In the genomic region with DNA sequence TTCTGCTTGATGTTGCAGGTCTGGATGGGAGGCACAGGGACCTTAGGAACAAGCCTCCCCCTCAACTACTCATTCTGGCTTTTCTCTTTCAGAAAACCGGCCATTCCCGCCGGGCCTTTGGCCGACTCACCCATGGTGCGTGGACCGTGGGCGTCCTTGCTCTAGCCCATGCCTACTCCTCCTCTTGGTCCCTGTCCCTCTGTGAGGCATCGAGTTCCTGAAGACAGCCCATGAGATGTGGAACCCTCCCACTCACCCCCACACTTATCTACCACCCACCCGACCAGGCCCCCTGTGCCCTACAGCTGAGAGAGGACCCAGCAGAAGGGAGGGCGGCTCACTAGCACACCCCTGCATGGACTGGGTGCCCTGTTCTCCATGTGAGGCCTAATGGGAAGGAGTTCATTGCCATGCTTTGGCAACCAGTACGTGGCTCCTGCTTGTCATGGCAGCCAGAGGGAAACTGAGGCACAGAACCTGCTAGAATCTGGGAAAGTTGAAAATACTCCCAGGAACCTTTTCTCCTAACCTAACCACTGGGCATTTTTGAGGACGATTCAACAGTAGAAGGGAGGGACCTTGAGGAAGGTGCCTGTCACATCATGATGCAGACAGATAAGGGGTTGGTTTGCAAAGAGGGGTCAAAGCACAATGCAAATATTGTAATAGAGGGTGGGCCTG, we compare ENCODE assay signal across 11 cellular contexts. TPM values are rescaled to one million over a fixed set of nuclear protein-coding genes. Genes with fewer than 3 reads are reported as not detected.
A peak's percentile ranks its signal among the peaks of the same experiment; 100 is the strongest.
DNase-seq lines count a peak whose midpoint lies in the region; ATAC-seq and TF ChIP-seq lines count a peak whose summit lies in the region.
"Had no signal": no experiment of that assay in that cellular context is flagged by ENCODE, and none has a peak within 500 bp of the region (broad histone marks: within the 10 kb centered on the region; RNA-seq: fewer than 3 reads in every experiment).

No MANE protein-coding gene starts in this region.

- no peaks in the 10 kb centered on the region for H3K9me3 ChIP-seq in BLaER1 treated with 17β-estradiol and CSF1 and Interleukin-3, amounts not matched to agents 10 nM and 100 nM (replicated peaks in 1 of 11)
- H3K9me3 ChIP-seq in MG63 (no peaks in the 10 kb centered on the region), endodermal cell (ENCODE audit: control insufficient read depth, low read length) (no peaks in the 10 kb centered on the region), prostate gland (no peaks in the 10 kb centered on the region)

- H3K4me2 ChIP-seq in BLaER1 treated with 17β-estradiol and CSF1 and Interleukin-3, amounts not matched to agents 10 nM and 100 nM, result peak overlapping the region in 9 of 11 experiments; percentile 74 to 86 (median 81); a peak in 14 of 22 replicates

- peak overlapping the region; percentile 60 for H3K4me3 Mint-ChIP-seq in endodermal cell

- ATAC-seq in HG03354 (IDR thresholded peaks at IDR 0.05; ENCODE audit: poor library complexity, severe bottlenecking, unreplicated experiment), result no peak
- no peak for ATAC-seq in HG03135 (IDR thresholded peaks at IDR 0.05; ENCODE audit: unreplicated experiment)
- ATAC-seq in HG03139 (IDR thresholded peaks at IDR 0.05; ENCODE audit: unreplicated experiment), result no peak

- intact Hi-C loops in prostate gland (cut with DNase I), result no loop called here

- H3K4me3 ChIP-seq in BLaER1 treated with 17β-estradiol and CSF1 and Interleukin-3, amounts not matched to agents 10 nM and 100 nM, result no peak overlapping the region
- H3K4me3 ChIP-seq in MG63, result peak overlapping the region; percentile 50
- no peak overlapping the region for H3K4me3 ChIP-seq in endodermal cell (ENCODE audit: low read length)
- H3K4me3 ChIP-seq in prostate gland, result no peak overlapping the region
- H3K4me3 ChIP-seq in H7 (ENCODE audit: insufficient read depth, low read depth, low read length), result no peak overlapping the region
- H3K4me3 ChIP-seq: lung had no signal

- TF ChIP-seq CTCF in endodermal cell (conservative IDR thresholded peaks at IDR 0.05), result no peak
- TF ChIP-seq CTCF in prostate gland (IDR thresholded peaks at IDR 0.05), result no peak

- peaks cover 13% of the 10 kb centered on the region for H3K4me1 Mint-ChIP-seq in endodermal cell

- no peak for TF ChIP-seq POLR2A in prostate gland (IDR thresholded peaks at IDR 0.05)

- 91 to 96% methylated on average over 5 to 12 of the region's 12 CpGs for WGBS in endodermal cell (ENCODE audit: insufficient coverage in 1 of 2, insufficient read length in 1 of 2), 2 experiments
- 77% methylated on average over 12 of the region's 12 CpGs for WGBS in prostate gland

- no peaks in the 10 kb centered on the region for H3K36me3 ChIP-seq in BLaER1 treated with 17β-estradiol and CSF1 and Interleukin-3, amounts not matched to agents 10 nM and 100 nM
- no peaks in the 10 kb centered on the region; the same call in 1 of the 2 replicates for H3K36me3 ChIP-seq in MG63
- H3K36me3 ChIP-seq in endodermal cell (ENCODE audit: control insufficient read depth, insufficient read depth, low read length), result no peaks in the 10 kb centered on the region
- no peaks in the 10 kb centered on the region for H3K36me3 ChIP-seq in prostate gland
- no peaks in the 10 kb centered on the region for H3K36me3 ChIP-seq in H7 (replicated peaks; ENCODE audit: control insufficient read depth, insufficient read depth, low read length)

- H3K9me3 Mint-ChIP-seq in endodermal cell, result no peaks in the 10 kb centered on the region

- no peak overlapping the region for H3K27ac Mint-ChIP-seq in endodermal cell

- H3K27me3 ChIP-seq in BLaER1 treated with 17β-estradiol and CSF1 and Interleukin-3, amounts not matched to agents 10 nM and 100 nM, result peaks cover 12 to 37% (median 18%) of the 10 kb centered on the region in 11 experiments
- no peaks in the 10 kb centered on the region for H3K27me3 ChIP-seq in MG63
- H3K27me3 ChIP-seq in endodermal cell (ENCODE audit: control insufficient read depth, insufficient read depth, low read length, poor library complexity, severe bottlenecking), result peaks cover 36% of the 10 kb centered on the region
- no peaks in the 10 kb centered on the region for H3K27me3 ChIP-seq in prostate gland (replicated peaks; ENCODE audit: insufficient read depth)
- H3K27me3 ChIP-seq in H7 (ENCODE audit: control insufficient read depth, insufficient read depth, low read length), result peaks cover 15% of the 10 kb centered on the region

- DNase-seq in MG63 (no peak), endodermal cell (no peak), prostate gland (ENCODE audit: low spot score) (no peak), H7 (no peak)
- DNase-seq: NCI-H2029, SHP77 had no signal

- H3K9ac ChIP-seq in BLaER1 treated with 17β-estradiol and CSF1 and Interleukin-3, amounts not matched to agents 10 nM and 100 nM, result no peak overlapping the region
- H3K9ac ChIP-seq in endodermal cell (ENCODE audit: extremely low read depth, low read length, poor library complexity, severe bottlenecking), result no peak overlapping the region

- peaks cover 0 to 46% (median 32%) of the 10 kb centered on the region in 10 experiments; a peak in 17 of 20 replicates for H3K4me1 ChIP-seq in BLaER1 treated with 17β-estradiol and CSF1 and Interleukin-3, amounts not matched to agents 10 nM and 100 nM
- H3K4me1 ChIP-seq in endodermal cell (ENCODE audit: control insufficient read depth, insufficient read depth, low read length) (no peaks in the 10 kb centered on the region), prostate gland (replicated peaks) (no peaks in the 10 kb centered on the region)

- no peak overlapping the region for H3K27ac ChIP-seq in BLaER1 treated with 17β-estradiol and CSF1 and Interleukin-3, amounts not matched to agents 10 nM and 100 nM
- H3K27ac ChIP-seq in endodermal cell (ENCODE audit: low read depth, low read length), result no peak overlapping the region
- peak overlapping the region; percentile 66 to 77 for H3K27ac ChIP-seq in prostate gland

- peaks cover 69% of the 10 kb centered on the region for H3K27me3 Mint-ChIP-seq in endodermal cell (ENCODE audit: insufficient read depth)

- no peaks in the 10 kb centered on the region for H3K36me3 Mint-ChIP-seq in endodermal cell (ENCODE audit: low read depth)

- H4K20me1 ChIP-seq in BLaER1 treated with 17β-estradiol and CSF1 and Interleukin-3, amounts not matched to agents 10 nM and 100 nM, result peaks cover 0 to 16% (median 4%) of the 10 kb centered on the region in 11 experiments; a peak in 14 of 22 replicates

RNA-seq across cellular contexts. Expression of gene SPEG, which starts 8.5 kb away (rescaled TPM):
- total RNA-seq in MG63 (2014; rRNA removed; shearing (Covaris generic); ENCODE audit: low replicate concordance), result 11.6 and 12.6 TPM in 2 replicates
- total RNA-seq in endodermal cell (10 to 100 TPM; 23.1 to 29.8 TPM), prostate gland (10 to 100 TPM; 30.7 to 53.4 TPM)
- polyA plus RNA-seq in endodermal cell (2013, experiment 1 of 2), result 42.6 TPM
- polyA plus RNA-seq in endodermal cell (2013, experiment 2 of 2), result 38.8 TPM
- total RNA-seq in H7 (2014; rRNA removed; shearing (Covaris generic)), result 25.3 and 27.4 TPM in 2 replicates

RNA-seq across cellular contexts. Expression of gene DES, which starts 25.0 kb away (rescaled TPM):
- total RNA-seq in MG63 (2014; rRNA removed; shearing (Covaris generic); ENCODE audit: low replicate concordance), result 3.8 and 22.6 TPM in 2 replicates
- 1 to 10 TPM; 1.1 to 3.5 TPM for total RNA-seq in endodermal cell
- polyA plus RNA-seq in endodermal cell (2013, experiment 1 of 2), result 0.96 TPM
- 0.99 TPM for polyA plus RNA-seq in endodermal cell (2013, experiment 2 of 2)
- 1,000 to 10,000 TPM; 1,584 to 1,742 TPM for total RNA-seq in prostate gland
- 14.7 and 18.8 TPM in 2 replicates for total RNA-seq in H7 (2014; rRNA removed; shearing (Covaris generic))

RNA-seq across cellular contexts. Expression of gene DNPEP, which starts 55.4 kb away (rescaled TPM):
- total RNA-seq in MG63 (2014; rRNA removed; shearing (Covaris generic); ENCODE audit: low replicate concordance), result 56.4 and 73.1 TPM in 2 replicates
- total RNA-seq in endodermal cell, result 10 to 100 TPM; 54.6 to 76.1 TPM
- polyA plus RNA-seq in endodermal cell (2013, experiment 1 of 2), result 48.9 TPM
- 41.6 TPM for polyA plus RNA-seq in endodermal cell (2013, experiment 2 of 2)
- total RNA-seq in prostate gland, result 10 to 100 TPM; 54.1 to 82.4 TPM
- total RNA-seq in H7 (2014; rRNA removed; shearing (Covaris generic)), result 44.8 and 55.5 TPM in 2 replicates

RNA-seq across cellular contexts. Expression of gene GMPPA, which starts 55.5 kb away (rescaled TPM):
- total RNA-seq in MG63 (2014; rRNA removed; shearing (Covaris generic); ENCODE audit: low replicate concordance), result 61.4 and 89.6 TPM in 2 replicates
- total RNA-seq in endodermal cell, result 10 to 100 TPM; 36.9 to 38.2 TPM
- polyA plus RNA-seq in endodermal cell (2013, experiment 1 of 2), result 23.4 TPM
- polyA plus RNA-seq in endodermal cell (2013, experiment 2 of 2), result 22.9 TPM
- 10 to 100 TPM; 41.2 to 53.8 TPM for total RNA-seq in prostate gland
- 53.4 and 71.7 TPM in 2 replicates for total RNA-seq in H7 (2014; rRNA removed; shearing (Covaris generic))

Comparison
In these comparisons a context has a peak if more than half of its experiments do, and no peak if none do; other contexts are left out.
1. H3K27ac ChIP-seq: peak in prostate gland (2 of 2); none in BLaER1 treated with 17β-estradiol and CSF1 and Interleukin-3, amounts not matched to agents 10 nM and 100 nM (0 of 11) and endodermal cell (single experiment).
2. RNA of gene DES, which starts 25.0 kb away (total RNA-seq): 1,584 to 1,742 TPM in prostate gland; 3.8 to 22.6 TPM in MG63, 14.7 to 18.8 TPM in H7 and 1.1 to 3.5 TPM in endodermal cell; every median in the first group is over 10 times any median in the second.